18 cellular contexts compared by ENCODE assay signal in the genomic region with DNA sequence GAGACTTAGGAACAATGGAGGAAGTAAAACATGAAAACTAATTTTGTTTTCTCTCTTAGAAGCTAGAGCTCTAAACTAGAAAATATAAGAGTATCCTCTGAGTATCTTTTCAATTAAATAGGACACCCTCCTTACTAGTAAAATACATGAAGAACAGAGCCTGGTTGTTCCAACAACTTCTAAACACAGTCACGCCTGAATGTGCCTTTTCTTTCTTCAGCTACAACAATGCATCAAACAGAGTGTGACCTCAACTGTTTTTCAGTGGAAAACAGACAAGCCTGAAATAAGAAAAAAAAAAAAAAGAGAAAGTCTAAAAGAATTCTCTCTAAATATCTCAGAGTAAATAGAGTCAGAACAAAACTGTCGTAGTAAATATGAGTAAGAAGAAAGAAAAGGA.
DNase-seq lines count a peak whose midpoint lies in the region; ATAC-seq and TF ChIP-seq lines count a peak whose summit lies in the region.
"Had no signal": no experiment of that assay in that cellular context is flagged by ENCODE, and none has a peak within 500 bp of the region (broad histone marks: within the 10 kb centered on the region; RNA-seq: fewer than 3 reads in every experiment).

No MANE protein-coding gene starts in this region.

- WGBS in endodermal cell (ENCODE audit: insufficient coverage in 1 of 2, insufficient read length in 1 of 2), 2 experiments: 91% methylated on average over 1 of the region's 2 CpGs; no CpG with 5 or more reads in 1 of the 2 experiments

- no peaks in the 10 kb centered on the region for H3K9me3 Mint-ChIP-seq in endodermal cell
- H3K9me3 Mint-ChIP-seq in stimulated activated memory B cell treated with anti-CD40 and anti-IgM and Interleukin-4, amounts not matched to agents 10 μg/mL and 1 μg/mL and 100 μg/mL, for 72 hours: peaks cover 9% of the 10 kb centered on the region
- peaks cover 7% of the 10 kb centered on the region for H3K9me3 Mint-ChIP-seq in MCF 10A (ENCODE audit: unreplicated experiment)
- H3K9me3 Mint-ChIP-seq: GM23338 had no signal

- H3K27ac Mint-ChIP-seq in endodermal cell: no peak overlapping the region
- H3K27ac Mint-ChIP-seq in stimulated activated memory B cell treated with anti-CD40 and anti-IgM and Interleukin-4, amounts not matched to agents 10 μg/mL and 1 μg/mL and 100 μg/mL, for 72 hours: no peak overlapping the region
- no peak overlapping the region for H3K27ac Mint-ChIP-seq in MCF 10A (ENCODE audit: low read depth, unreplicated experiment)
- H3K27ac Mint-ChIP-seq: B cell; CD8-positive, alpha-beta T cell; GM23338 had no signal

- H3K27me3 Mint-ChIP-seq in endodermal cell (ENCODE audit: insufficient read depth): no peaks in the 10 kb centered on the region
- no peaks in the 10 kb centered on the region for H3K27me3 Mint-ChIP-seq in stimulated activated memory B cell treated with anti-CD40 and anti-IgM and Interleukin-4, amounts not matched to agents 10 μg/mL and 1 μg/mL and 100 μg/mL, for 72 hours
- H3K27me3 Mint-ChIP-seq in MCF 10A (ENCODE audit: insufficient read depth, unreplicated experiment): peaks cover 7% of the 10 kb centered on the region
- H3K27me3 Mint-ChIP-seq: B cell had no signal

- POLR2A ChIA-PET in MCF 10A (lab: Yijun Ruan, JAX): interaction anchor here (0.9 kb wide), 1 partner anchor 10 kb away, joined by 3 read pairs; no protein-coding TSS in a partner anchor

- H3K9me3 ChIP-seq in endodermal cell (ENCODE audit: control insufficient read depth, low read length): no peaks in the 10 kb centered on the region
- H3K9me3 ChIP-seq: BLaER1 treated with 17β-estradiol and CSF1 and Interleukin-3, amounts not matched to agents 10 nM and 100 nM had no signal

- H3K27ac ChIP-seq in angular gyrus (ENCODE audit: low read depth, low read length): peak overlapping the region; percentile 52
- H3K27ac ChIP-seq in endodermal cell (ENCODE audit: low read depth, low read length): peak overlapping the region; percentile 16
- peak overlapping the region; percentile 41 for H3K27ac ChIP-seq in substantia nigra (ENCODE audit: low read depth, low read length, poor library complexity, severe bottlenecking)
- H3K27ac ChIP-seq: BLaER1 treated with 17β-estradiol and CSF1 and Interleukin-3, amounts not matched to agents 10 nM and 100 nM; HL-60 had no signal

- DNase-seq in endodermal cell (no peak), midbrain (lab: John Stamatoyannopoulos, UW) (peak; percentile 27), substantia nigra (lab: John Stamatoyannopoulos, UW) (no peak), SW 1271 (lab: John Stamatoyannopoulos, UW) (no peak), NCI-H2171 (lab: John Stamatoyannopoulos, UW) (no peak), MCF 10A (ENCODE audit: unreplicated experiment) (no peak)
- DNase-seq: 8988T; Calu3; CD8-positive, alpha-beta T cell; DMS79 treated with DMSO at 0.1 percent for 48 hours; GF-D8; HCEC 1CT had no signal

- TF ChIP-seq CTCF in endodermal cell (conservative IDR thresholded peaks at IDR 0.05): no peak
- TF ChIP-seq CTCF in MCF 10A (IDR thresholded peaks at IDR 0.05; ENCODE audit: unreplicated experiment): no peak

- no peaks in the 10 kb centered on the region for H3K27me3 ChIP-seq in endodermal cell (ENCODE audit: control insufficient read depth, insufficient read depth, low read length, poor library complexity, severe bottlenecking)
- H3K27me3 ChIP-seq: BLaER1 treated with 17β-estradiol and CSF1 and Interleukin-3, amounts not matched to agents 10 nM and 100 nM had no signal

- no peaks in the 10 kb centered on the region for H3K4me1 ChIP-seq in endodermal cell (ENCODE audit: control insufficient read depth, insufficient read depth, low read length)
- H3K4me1 ChIP-seq: BLaER1 treated with 17β-estradiol and CSF1 and Interleukin-3, amounts not matched to agents 10 nM and 100 nM had no signal

- intact Hi-C loops in MCF 10A (cut with micrococcal nuclease): no loop called here

- ATAC-seq in stimulated activated memory B cell treated with anti-CD40 and anti-IgM and Interleukin-4, amounts not matched to agents 10 μg/mL and 1 μg/mL and 100 μg/mL, for 72 hours: no peak
- ATAC-seq: CD8-positive, alpha-beta T cell; GM23338 had no signal

- no peaks in the 10 kb centered on the region for H3K36me3 ChIP-seq in endodermal cell (ENCODE audit: control insufficient read depth, insufficient read depth, low read length)
- H3K36me3 ChIP-seq: BLaER1 treated with 17β-estradiol and CSF1 and Interleukin-3, amounts not matched to agents 10 nM and 100 nM had no signal

- CTCF ChIA-PET in MCF 10A (lab: Yijun Ruan, JAX): interaction anchor here (0.6 kb wide), 1 partner anchor 1002 kb away, joined by 3 read pairs; no protein-coding TSS in a partner anchor

- BruUV-seq in MCF 10A (replicated peaks; lab: Mats Ljungman, UMichigan): no TSS peak

- H3K36me3 Mint-ChIP-seq in endodermal cell (ENCODE audit: low read depth): no peaks in the 10 kb centered on the region
- H3K36me3 Mint-ChIP-seq in stimulated activated memory B cell treated with anti-CD40 and anti-IgM and Interleukin-4, amounts not matched to agents 10 μg/mL and 1 μg/mL and 100 μg/mL, for 72 hours: no peaks in the 10 kb centered on the region
- H3K36me3 Mint-ChIP-seq in MCF 10A (ENCODE audit: insufficient read depth, unreplicated experiment): no peaks in the 10 kb centered on the region
- H3K36me3 Mint-ChIP-seq: CD8-positive, alpha-beta T cell had no signal

- no peaks in the 10 kb centered on the region for H3K4me1 Mint-ChIP-seq in endodermal cell
- no peaks in the 10 kb centered on the region for H3K4me1 Mint-ChIP-seq in stimulated activated memory B cell treated with anti-CD40 and anti-IgM and Interleukin-4, amounts not matched to agents 10 μg/mL and 1 μg/mL and 100 μg/mL, for 72 hours
- H3K4me1 Mint-ChIP-seq in MCF 10A (ENCODE audit: insufficient read depth, unreplicated experiment): no peaks in the 10 kb centered on the region
- H3K4me1 Mint-ChIP-seq: B cell had no signal

- H3K9ac ChIP-seq in endodermal cell (ENCODE audit: extremely low read depth, low read length, poor library complexity, severe bottlenecking): no peak overlapping the region
- H3K9ac ChIP-seq: BLaER1 treated with 17β-estradiol and CSF1 and Interleukin-3, amounts not matched to agents 10 nM and 100 nM had no signal

- H3K4me3 Mint-ChIP-seq in endodermal cell (no peak overlapping the region), MCF 10A (ENCODE audit: unreplicated experiment) (no peak overlapping the region)
- no peak overlapping the region for H3K4me3 Mint-ChIP-seq in stimulated activated memory B cell treated with anti-CD40 and anti-IgM and Interleukin-4, amounts not matched to agents 10 μg/mL and 1 μg/mL and 100 μg/mL, for 72 hours
- H3K4me3 Mint-ChIP-seq: B cell; CD8-positive, alpha-beta T cell; GM23338 had no signal

- no peak overlapping the region for H3K4me3 ChIP-seq in endodermal cell (ENCODE audit: low read length)
- H3K4me3 ChIP-seq: BLaER1 treated with 17β-estradiol and CSF1 and Interleukin-3, amounts not matched to agents 10 nM and 100 nM; GM23338 had no signal
